Comparison of ENCODE assay signal across 24 cellular contexts in genomic region chr20:2760381-2761305, GRCh38. TPM values are rescaled to one million over a fixed set of nuclear protein-coding genes. Genes with fewer than 3 reads are reported as not detected.
"Had no signal": no experiment of that assay in that cellular context is flagged by ENCODE, and none has a peak within 500 bp of the region (broad histone marks: within the 10 kb centered on the region; RNA-seq: fewer than 3 reads in every experiment).

No MANE protein-coding gene starts in this region.

- H3K4me3 Mint-ChIP-seq: activated B cell treated with CpG ODN at 0.5 μM for 24 hours; activated CD4-positive, alpha-beta T cell treated with anti-CD3 and anti-CD28 coated beads, Interleukin-2, amount 10 ng/mL, durations not matched to agents 24 days and 14 days; activated CD8-positive, alpha-beta T cell treated with anti-CD3 and anti-CD28 coated beads for 36 hours; activated naive CD8-positive, alpha-beta T cell; effector memory CD8-positive, alpha-beta T cell had no signal

- H3K36me3 ChIP-seq: cardiac muscle cell, prostate gland, right atrium auricular region, upper lobe of left lung had no signal

- H3K9me3 Mint-ChIP-seq: activated B cell treated with CpG ODN at 0.5 μM for 24 hours; activated CD4-positive, alpha-beta T cell treated with anti-CD3 and anti-CD28 coated beads, Interleukin-2, amount 10 ng/mL, durations not matched to agents 24 days and 14 days; activated CD8-positive, alpha-beta T cell treated with anti-CD3 and anti-CD28 coated beads for 36 hours; effector memory CD8-positive, alpha-beta T cell had no signal

- DNase-seq: activated B cell treated with CpG ODN at 0.5 μM for 24 hours; activated CD4-positive, alpha-beta T cell treated with anti-CD3 and anti-CD28 coated beads, Interleukin-2, amount 10 ng/mL, durations not matched to agents 24 days and 14 days; activated CD8-positive, alpha-beta T cell treated with anti-CD3 and anti-CD28 coated beads for 36 hours; activated gamma-delta T cell treated with Interleukin-2 at 50 U/mL for 16 hours; amygdala; dermis blood vessel endothelial cell; effector memory CD8-positive, alpha-beta T cell; hypothalamus; stimulated activated CD4-positive, alpha-beta T cell treated with anti-CD3 and anti-CD28 coated beads, Interleukin-2, amount 100 ng/mL, for 48 hours; T-helper 1 cell; T-helper 9 cell; testis had no signal

- H3K36me3 Mint-ChIP-seq: activated naive CD8-positive, alpha-beta T cell had no signal

- H3K4me1 ChIP-seq: prostate gland, right atrium auricular region, testis, upper lobe of left lung had no signal

- H3K9me3 ChIP-seq: prostate gland, right atrium auricular region, testis, upper lobe of left lung had no signal

- H3K4me3 ChIP-seq: cardiac muscle cell, prostate gland, right atrium auricular region, testis, upper lobe of left lung had no signal

- H3K27ac Mint-ChIP-seq: activated B cell treated with CpG ODN at 0.5 μM for 24 hours; activated CD4-positive, alpha-beta T cell treated with anti-CD3 and anti-CD28 coated beads, Interleukin-2, amount 10 ng/mL, durations not matched to agents 24 days and 14 days; activated CD8-positive, alpha-beta T cell treated with anti-CD3 and anti-CD28 coated beads for 36 hours; activated naive CD8-positive, alpha-beta T cell; effector memory CD8-positive, alpha-beta T cell had no signal

- H3K27me3 ChIP-seq: right atrium auricular region, testis, upper lobe of left lung had no signal

- H3K4me1 Mint-ChIP-seq: activated B cell treated with CpG ODN at 0.5 μM for 24 hours had no signal

- H3K27ac ChIP-seq: cardiac muscle cell, epithelial cell of prostate, prostate gland, right atrium auricular region, testis, upper lobe of left lung had no signal

RNA-seq across cellular contexts. Expression of gene CPXM1, which starts 39.8 kb away (rescaled TPM):
- total RNA-seq: left lobe of liver, myocyte had no signal

RNA-seq across cellular contexts. Expression of gene C20orf141, which starts 54.1 kb away (rescaled TPM):
- total RNA-seq: activated B cell treated with CpG ODN at 0.5 μM for 24 hours; activated CD4-positive, alpha-beta T cell treated with anti-CD3 and anti-CD28 coated beads, Interleukin-2, amount 10 ng/mL, durations not matched to agents 24 days and 14 days; activated CD8-positive, alpha-beta T cell treated with anti-CD3 and anti-CD28 coated beads for 36 hours; cardiac muscle cell; dermis blood vessel endothelial cell; frontal cortex; left lobe of liver; lung microvascular endothelial cell; myocyte; osteocyte; right atrium auricular region; skeletal muscle tissue; upper lobe of left lung had no signal

RNA-seq across cellular contexts. Expression of gene TMEM239, which starts 55.5 kb away (rescaled TPM):
- total RNA-seq: activated B cell treated with CpG ODN at 0.5 μM for 24 hours; activated CD4-positive, alpha-beta T cell treated with anti-CD3 and anti-CD28 coated beads, Interleukin-2, amount 10 ng/mL, durations not matched to agents 24 days and 14 days; activated CD8-positive, alpha-beta T cell treated with anti-CD3 and anti-CD28 coated beads for 36 hours; cardiac muscle cell; dermis blood vessel endothelial cell; frontal cortex; left lobe of liver; lung microvascular endothelial cell; myocyte; osteocyte; prostate gland; right atrium auricular region; skeletal muscle tissue; upper lobe of left lung had no signal
